1 cellular context compared by ENCODE assay signal in the genomic region with DNA sequence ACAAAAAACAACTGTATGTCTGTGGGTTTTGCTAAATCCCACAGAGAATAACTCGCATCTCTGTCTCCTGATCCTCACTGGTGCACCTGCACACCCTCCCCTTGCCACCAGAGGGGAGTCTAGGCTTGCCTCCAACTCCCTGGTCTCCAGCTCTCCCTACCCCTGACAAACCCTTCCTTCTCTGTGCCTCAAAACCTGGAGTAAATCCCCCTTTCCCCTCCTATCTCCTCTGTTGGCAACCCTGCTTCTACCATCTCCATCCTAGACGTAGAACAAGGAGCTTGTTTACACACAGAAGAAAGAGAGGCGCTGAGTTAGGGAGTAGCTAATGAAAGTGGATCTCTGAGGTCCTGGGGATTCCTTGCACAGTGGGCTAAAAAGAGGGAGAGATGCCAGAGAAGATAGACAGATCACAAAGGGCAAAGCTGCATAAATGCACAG.
TF ChIP-seq lines count a peak whose summit lies in the region.

No MANE protein-coding gene starts in this region.

TF ChIP-seq in HepG2, 621 proteins besides CTCF, POLR2A, EP300 and RAD21 (continued from another document and continues in another):
- TF ChIP-seq, protein P1, sequence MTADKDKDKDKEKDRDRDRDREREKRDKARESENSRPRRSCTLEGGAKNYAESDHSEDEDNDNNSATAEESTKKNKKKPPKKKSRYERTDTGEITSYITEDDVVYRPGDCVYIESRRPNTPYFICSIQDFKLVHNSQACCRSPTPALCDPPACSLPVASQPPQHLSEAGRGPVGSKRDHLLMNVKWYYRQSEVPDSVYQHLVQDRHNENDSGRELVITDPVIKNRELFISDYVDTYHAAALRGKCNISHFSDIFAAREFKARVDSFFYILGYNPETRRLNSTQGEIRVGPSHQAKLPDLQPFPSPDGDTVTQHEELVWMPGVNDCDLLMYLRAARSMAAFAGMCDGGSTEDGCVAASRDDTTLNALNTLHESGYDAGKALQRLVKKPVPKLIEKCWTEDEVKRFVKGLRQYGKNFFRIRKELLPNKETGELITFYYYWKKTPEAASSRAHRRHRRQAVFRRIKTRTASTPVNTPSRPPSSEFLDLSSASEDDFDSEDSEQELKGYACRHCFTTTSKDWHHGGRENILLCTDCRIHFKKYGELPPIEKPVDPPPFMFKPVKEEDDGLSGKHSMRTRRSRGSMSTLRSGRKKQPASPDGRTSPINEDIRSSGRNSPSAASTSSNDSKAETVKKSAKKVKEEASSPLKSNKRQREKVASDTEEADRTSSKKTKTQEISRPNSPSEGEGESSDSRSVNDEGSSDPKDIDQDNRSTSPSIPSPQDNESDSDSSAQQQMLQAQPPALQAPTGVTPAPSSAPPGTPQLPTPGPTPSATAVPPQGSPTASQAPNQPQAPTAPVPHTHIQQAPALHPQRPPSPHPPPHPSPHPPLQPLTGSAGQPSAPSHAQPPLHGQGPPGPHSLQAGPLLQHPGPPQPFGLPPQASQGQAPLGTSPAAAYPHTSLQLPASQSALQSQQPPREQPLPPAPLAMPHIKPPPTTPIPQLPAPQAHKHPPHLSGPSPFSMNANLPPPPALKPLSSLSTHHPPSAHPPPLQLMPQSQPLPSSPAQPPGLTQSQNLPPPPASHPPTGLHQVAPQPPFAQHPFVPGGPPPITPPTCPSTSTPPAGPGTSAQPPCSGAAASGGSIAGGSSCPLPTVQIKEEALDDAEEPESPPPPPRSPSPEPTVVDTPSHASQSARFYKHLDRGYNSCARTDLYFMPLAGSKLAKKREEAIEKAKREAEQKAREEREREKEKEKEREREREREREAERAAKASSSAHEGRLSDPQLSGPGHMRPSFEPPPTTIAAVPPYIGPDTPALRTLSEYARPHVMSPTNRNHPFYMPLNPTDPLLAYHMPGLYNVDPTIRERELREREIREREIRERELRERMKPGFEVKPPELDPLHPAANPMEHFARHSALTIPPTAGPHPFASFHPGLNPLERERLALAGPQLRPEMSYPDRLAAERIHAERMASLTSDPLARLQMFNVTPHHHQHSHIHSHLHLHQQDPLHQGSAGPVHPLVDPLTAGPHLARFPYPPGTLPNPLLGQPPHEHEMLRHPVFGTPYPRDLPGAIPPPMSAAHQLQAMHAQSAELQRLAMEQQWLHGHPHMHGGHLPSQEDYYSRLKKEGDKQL (CRISPR knock-in tag; IDR thresholded peaks at IDR 0.05; ENCODE audit: low read depth) = no peak
- TF ChIP-seq RXRB (CRISPR knock-in tag; IDR thresholded peaks at IDR 0.05; ENCODE audit: borderline replicate concordance) (no peak; the same call in 1 of the 2 replicates), IKZF1 (IDR thresholded peaks at IDR 0.05) (no peak), MAFK (conservative IDR thresholded peaks at IDR 0.05 in 1 of 2, IDR thresholded peaks at IDR 0.05 in 1 of 2; ENCODE audit: low read length in 2 of 2) (0 out of 4 replicates have a peak, but pooled peaks of 1 of the 2 experiments have one; percentile 2), ERF (CRISPR knock-in tag; IDR thresholded peaks at IDR 0.05) (peak; percentile 77; the same call in 1 of the 2 replicates), TBP (CRISPR knock-in tag; IDR thresholded peaks at IDR 0.05) (no peak), ZNF501 (CRISPR knock-in tag; IDR thresholded peaks at IDR 0.05) (no peak), HDAC6 (IDR thresholded peaks at IDR 0.05; ENCODE audit: low read depth, low read length) (no peak), POLR2AphosphoS2 (IDR thresholded peaks at IDR 0.05; ENCODE audit: low read depth, low read length) (no peak), ZNF234 (CRISPR knock-in tag; conservative IDR thresholded peaks at IDR 0.05) (no peak), ZMAT3 (CRISPR knock-in tag; conservative IDR thresholded peaks at IDR 0.05) (no peak), ZNF556 (CRISPR knock-in tag; IDR thresholded peaks at IDR 0.05; ENCODE audit: borderline replicate concordance) (no peak), ZNF30 (CRISPR knock-in tag; IDR thresholded peaks at IDR 0.05) (no peak), GATAD1 (CRISPR knock-in tag; IDR thresholded peaks at IDR 0.05) (0 out of 2 replicates have a peak, but pooled peaks have one; percentile 27), ZNF251 (CRISPR knock-in tag; IDR thresholded peaks at IDR 0.05) (no peak), ZNF331 (CRISPR knock-in tag; IDR thresholded peaks at IDR 0.05) (peak; percentile 48; the same call in 1 of the 2 replicates), ZNF577 (CRISPR knock-in tag; IDR thresholded peaks at IDR 0.05; ENCODE audit: borderline replicate concordance, low read depth) (no peak), ZFP90 (CRISPR knock-in tag; IDR thresholded peaks at IDR 0.05; ENCODE audit: borderline replicate concordance) (no peak)
- TF ChIP-seq, protein P2, sequence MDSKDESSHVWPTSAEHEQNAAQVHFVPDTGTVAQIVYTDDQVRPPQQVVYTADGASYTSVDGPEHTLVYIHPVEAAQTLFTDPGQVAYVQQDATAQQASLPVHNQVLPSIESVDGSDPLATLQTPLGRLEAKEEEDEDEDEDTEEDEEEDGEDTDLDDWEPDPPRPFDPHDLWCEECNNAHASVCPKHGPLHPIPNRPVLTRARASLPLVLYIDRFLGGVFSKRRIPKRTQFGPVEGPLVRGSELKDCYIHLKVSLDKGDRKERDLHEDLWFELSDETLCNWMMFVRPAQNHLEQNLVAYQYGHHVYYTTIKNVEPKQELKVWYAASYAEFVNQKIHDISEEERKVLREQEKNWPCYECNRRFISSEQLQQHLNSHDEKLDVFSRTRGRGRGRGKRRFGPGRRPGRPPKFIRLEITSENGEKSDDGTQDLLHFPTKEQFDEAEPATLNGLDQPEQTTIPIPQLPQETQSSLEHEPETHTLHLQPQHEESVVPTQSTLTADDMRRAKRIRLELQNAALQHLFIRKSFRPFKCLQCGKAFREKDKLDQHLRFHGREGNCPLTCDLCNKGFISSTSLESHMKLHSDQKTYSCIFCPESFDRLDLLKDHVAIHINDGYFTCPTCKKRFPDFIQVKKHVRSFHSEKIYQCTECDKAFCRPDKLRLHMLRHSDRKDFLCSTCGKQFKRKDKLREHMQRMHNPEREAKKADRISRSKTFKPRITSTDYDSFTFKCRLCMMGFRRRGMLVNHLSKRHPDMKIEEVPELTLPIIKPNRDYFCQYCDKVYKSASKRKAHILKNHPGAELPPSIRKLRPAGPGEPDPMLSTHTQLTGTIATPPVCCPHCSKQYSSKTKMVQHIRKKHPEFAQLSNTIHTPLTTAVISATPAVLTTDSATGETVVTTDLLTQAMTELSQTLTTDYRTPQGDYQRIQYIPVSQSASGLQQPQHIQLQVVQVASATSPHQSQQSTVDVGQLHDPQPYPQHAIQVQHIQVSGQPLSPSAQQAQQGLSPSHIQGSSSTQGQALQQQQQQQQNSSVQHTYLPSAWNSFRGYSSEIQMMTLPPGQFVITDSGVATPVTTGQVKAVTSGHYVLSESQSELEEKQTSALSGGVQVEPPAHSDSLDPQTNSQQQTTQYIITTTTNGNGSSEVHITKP (CRISPR knock-in tag; IDR thresholded peaks at IDR 0.05; ENCODE audit: low read depth) = no peak
- TF ChIP-seq, protein P3, sequence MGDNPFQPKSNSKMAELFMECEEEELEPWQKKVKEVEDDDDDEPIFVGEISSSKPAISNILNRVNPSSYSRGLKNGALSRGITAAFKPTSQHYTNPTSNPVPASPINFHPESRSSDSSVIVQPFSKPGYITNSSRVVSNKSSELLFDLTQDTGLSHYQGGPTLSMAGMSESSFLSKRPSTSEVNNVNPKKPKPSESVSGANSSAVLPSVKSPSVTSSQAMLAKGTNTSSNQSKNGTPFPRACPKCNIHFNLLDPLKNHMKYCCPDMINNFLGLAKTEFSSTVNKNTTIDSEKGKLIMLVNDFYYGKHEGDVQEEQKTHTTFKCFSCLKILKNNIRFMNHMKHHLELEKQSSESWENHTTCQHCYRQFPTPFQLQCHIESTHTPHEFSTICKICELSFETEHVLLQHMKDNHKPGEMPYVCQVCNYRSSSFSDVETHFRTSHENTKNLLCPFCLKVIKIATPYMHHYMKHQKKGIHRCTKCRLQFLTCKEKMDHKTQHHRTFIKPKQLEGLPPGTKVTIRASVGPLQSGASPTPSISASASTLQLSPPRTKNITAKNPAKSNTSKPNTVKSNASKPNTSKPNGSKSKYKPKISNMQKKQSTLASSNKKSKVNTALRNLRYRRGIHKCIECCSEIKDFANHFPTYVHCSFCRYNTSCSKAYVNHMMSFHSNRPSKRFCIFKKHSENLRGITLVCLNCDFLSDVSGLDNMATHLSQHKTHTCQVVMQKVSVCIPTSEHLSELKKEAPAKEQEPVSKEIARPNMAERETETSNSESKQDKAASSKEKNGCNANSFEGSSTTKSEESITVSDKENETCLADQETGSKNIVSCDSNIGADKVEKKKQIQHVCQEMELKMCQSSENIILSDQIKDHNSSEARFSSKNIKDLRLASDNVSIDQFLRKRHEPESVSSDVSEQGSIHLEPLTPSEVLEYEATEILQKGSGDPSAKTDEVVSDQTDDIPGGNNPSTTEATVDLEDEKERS (CRISPR knock-in tag; IDR thresholded peaks at IDR 0.05) = no peak
- TF ChIP-seq, protein P4, sequence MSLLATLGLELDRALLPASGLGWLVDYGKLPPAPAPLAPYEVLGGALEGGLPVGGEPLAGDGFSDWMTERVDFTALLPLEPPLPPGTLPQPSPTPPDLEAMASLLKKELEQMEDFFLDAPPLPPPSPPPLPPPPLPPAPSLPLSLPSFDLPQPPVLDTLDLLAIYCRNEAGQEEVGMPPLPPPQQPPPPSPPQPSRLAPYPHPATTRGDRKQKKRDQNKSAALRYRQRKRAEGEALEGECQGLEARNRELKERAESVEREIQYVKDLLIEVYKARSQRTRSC (CRISPR knock-in tag; IDR thresholded peaks at IDR 0.05; ENCODE audit: low read depth) = no peak
- TF ChIP-seq, protein P5, sequence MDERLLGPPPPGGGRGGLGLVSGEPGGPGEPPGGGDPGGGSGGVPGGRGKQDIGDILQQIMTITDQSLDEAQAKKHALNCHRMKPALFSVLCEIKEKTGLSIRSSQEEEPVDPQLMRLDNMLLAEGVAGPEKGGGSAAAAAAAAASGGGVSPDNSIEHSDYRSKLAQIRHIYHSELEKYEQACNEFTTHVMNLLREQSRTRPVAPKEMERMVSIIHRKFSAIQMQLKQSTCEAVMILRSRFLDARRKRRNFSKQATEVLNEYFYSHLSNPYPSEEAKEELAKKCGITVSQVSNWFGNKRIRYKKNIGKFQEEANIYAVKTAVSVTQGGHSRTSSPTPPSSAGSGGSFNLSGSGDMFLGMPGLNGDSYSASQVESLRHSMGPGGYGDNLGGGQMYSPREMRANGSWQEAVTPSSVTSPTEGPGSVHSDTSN (CRISPR knock-in tag; IDR thresholded peaks at IDR 0.05) = no peak
- TF ChIP-seq, protein P6, sequence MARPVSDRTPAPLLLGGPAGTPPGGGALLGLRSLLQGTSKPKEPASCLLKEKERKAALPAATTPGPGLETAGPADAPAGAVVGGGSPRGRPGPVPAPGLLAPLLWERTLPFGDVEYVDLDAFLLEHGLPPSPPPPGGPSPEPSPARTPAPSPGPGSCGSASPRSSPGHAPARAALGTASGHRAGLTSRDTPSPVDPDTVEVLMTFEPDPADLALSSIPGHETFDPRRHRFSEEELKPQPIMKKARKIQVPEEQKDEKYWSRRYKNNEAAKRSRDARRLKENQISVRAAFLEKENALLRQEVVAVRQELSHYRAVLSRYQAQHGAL (CRISPR knock-in tag; IDR thresholded peaks at IDR 0.05; ENCODE audit: not compliant biosample characterization) = no peak
- TF ChIP-seq, protein P7, sequence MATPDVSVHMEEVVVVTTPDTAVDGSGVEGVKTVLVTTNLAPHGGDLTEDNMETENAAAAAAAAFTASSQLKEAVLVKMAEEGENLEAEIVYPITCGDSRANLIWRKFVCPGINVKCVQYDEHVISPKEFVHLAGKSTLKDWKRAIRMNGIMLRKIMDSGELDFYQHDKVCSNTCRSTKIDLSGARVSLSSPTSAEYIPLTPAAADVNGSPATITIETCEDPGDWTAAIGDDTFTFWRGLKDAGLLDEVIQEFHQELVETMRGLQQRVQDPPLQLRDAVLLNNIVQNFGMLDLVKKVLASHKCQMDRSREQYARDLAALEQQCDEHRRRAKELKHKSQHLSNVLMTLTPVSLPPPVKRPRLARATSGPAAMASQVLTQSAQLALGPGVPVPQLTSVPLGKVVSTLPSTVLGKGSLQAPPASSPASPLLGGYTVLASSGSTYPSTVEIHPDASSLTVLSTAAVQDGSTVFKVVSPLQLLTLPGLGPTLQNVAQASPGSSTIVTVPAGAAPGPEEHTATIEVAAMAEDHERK (CRISPR knock-in tag; IDR thresholded peaks at IDR 0.05; ENCODE audit: low read depth) = no peak
- TF ChIP-seq, protein P8, sequence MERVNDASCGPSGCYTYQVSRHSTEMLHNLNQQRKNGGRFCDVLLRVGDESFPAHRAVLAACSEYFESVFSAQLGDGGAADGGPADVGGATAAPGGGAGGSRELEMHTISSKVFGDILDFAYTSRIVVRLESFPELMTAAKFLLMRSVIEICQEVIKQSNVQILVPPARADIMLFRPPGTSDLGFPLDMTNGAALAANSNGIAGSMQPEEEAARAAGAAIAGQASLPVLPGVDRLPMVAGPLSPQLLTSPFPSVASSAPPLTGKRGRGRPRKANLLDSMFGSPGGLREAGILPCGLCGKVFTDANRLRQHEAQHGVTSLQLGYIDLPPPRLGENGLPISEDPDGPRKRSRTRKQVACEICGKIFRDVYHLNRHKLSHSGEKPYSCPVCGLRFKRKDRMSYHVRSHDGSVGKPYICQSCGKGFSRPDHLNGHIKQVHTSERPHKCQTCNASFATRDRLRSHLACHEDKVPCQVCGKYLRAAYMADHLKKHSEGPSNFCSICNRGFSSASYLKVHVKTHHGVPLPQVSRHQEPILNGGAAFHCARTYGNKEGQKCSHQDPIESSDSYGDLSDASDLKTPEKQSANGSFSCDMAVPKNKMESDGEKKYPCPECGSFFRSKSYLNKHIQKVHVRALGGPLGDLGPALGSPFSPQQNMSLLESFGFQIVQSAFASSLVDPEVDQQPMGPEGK (CRISPR knock-in tag; IDR thresholded peaks at IDR 0.05) = no peak
- TF ChIP-seq, protein P9, sequence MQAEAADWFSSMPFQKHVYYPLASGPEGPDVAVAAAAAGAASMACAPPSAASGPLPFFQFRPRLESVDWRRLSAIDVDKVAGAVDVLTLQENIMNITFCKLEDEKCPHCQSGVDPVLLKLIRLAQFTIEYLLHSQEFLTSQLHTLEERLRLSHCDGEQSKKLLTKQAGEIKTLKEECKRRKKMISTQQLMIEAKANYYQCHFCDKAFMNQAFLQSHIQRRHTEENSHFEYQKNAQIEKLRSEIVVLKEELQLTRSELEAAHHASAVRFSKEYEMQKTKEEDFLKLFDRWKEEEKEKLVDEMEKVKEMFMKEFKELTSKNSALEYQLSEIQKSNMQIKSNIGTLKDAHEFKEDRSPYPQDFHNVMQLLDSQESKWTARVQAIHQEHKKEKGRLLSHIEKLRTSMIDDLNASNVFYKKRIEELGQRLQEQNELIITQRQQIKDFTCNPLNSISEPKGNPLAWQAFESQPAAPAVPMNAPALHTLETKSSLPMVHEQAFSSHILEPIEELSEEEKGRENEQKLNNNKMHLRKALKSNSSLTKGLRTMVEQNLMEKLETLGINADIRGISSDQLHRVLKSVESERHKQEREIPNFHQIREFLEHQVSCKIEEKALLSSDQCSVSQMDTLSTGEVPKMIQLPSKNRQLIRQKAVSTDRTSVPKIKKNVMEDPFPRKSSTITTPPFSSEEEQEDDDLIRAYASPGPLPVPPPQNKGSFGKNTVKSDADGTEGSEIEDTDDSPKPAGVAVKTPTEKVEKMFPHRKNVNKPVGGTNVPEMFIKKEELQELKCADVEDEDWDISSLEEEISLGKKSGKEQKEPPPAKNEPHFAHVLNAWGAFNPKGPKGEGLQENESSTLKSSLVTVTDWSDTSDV (CRISPR knock-in tag; IDR thresholded peaks at IDR 0.05) = no peak
